Comparison of ENCODE assay signal across 8 cellular contexts in the genomic region with DNA sequence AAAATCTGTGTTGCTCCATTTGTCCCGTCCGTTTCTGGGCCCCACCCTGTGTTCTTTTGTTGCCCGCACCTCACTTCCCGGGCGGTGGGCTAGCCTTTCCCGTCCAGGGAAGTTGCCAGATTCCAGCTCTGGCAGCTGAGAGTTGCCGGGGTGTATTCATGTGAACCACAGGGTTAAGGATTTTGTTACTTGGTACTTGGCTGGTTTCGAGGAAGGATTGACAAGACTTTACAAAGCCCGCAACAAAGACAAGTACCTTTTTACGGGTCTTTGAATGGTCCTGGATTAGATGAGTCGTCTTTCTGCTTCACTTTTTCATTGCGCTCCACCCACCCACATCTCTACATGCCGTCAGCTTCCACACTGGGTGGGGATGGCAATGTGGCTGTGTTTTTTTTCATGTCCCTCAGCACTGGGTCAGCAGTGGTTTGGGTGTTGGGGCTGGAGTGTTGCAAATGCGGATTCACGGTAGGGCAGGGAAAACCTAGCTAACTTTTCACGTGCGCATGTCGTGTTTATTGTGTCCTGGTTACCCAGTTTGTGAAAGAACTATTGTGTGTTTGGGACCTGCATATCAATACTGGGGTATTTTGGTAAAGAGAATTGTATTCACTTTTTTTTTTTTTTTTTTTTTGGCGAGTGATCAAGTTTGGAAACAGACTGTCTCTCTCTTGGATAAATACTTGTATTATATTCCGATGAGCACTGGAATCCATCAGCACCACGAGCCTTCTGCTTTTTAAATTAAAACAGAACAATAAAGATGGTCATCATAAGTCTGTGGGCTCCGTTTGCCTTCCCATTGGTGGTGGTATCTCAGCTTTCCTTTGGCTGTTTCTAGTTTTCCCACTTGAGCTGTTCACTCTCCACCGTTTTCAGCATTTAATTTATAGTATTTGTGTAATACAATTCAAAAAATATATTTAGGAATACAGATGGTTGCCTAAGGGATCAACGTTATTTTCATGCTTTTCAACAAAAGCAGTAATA. TPM values are rescaled to one million over a fixed set of nuclear protein-coding genes. Genes with fewer than 3 reads are reported as not detected.
DNase-seq lines count a peak whose midpoint lies in the region; ATAC-seq and TF ChIP-seq lines count a peak whose summit lies in the region.

No MANE protein-coding gene starts in this region.

- no peaks in the 10 kb centered on the region for H3K9me3 ChIP-seq in CD4-positive, alpha-beta T cell (ENCODE audit: control insufficient read depth, low read length)
- H3K9me3 ChIP-seq in PC-9 (ENCODE audit: insufficient read depth, low read depth) (no peaks in the 10 kb centered on the region), right lobe of liver (no peaks in the 10 kb centered on the region)

- no peak for TF ChIP-seq CTCF in CD4-positive, alpha-beta T cell (IDR thresholded peaks at IDR 0.05)
- TF ChIP-seq CTCF in PC-9 (conservative IDR thresholded peaks at IDR 0.05) (no peak), brain (conservative IDR thresholded peaks at IDR 0.05) (no peak), right lobe of liver (IDR thresholded peaks at IDR 0.05) (no peak)

- CTCF ChIA-PET in CD4-positive, alpha-beta T cell (lab: Charles Lee) = interaction anchor here (0.7 kb wide), 4 partner anchors 8 to 192 kb away, joined by 3 to 4 read pairs (median 3); no protein-coding TSS in a partner anchor
- CTCF ChIA-PET in PC-9 (lab: Charles Lee) = interaction anchor here (1.2 kb wide), 1 partner anchor 78 kb away, joined by 3 read pairs; no protein-coding TSS in a partner anchor

- no peak for ATAC-seq in CD4-positive, alpha-beta T cell (ENCODE audit: poor library complexity)
- ATAC-seq in right lobe of liver (peak; percentile 2 to 9 (median 4)), HG02981 (IDR thresholded peaks at IDR 0.05; ENCODE audit: unreplicated experiment) (no peak)

- intact Hi-C loops in CD4-positive, alpha-beta T cell (cut with DNase I, micrococcal nuclease) = loop anchor here (2.0 to 5.0 kb wide), 4 partner anchors 57 to 399 kb away; a partner anchor contains a TSS
- intact Hi-C loops in PC-9 (cut with micrococcal nuclease; ENCODE audit: unreplicated experiment) (loop anchor here (2.0 to 5.0 kb wide), 2 partner anchors 76 to 105 kb away; no protein-coding TSS in a partner anchor), right lobe of liver (cut with DNase I) (no loop called here)

- peak overlapping the region; percentile 84 for H3K27ac ChIP-seq in CD4-positive, alpha-beta T cell (ENCODE audit: low read depth, low read length)
- H3K27ac ChIP-seq in PC-9 (no peak overlapping the region), right lobe of liver (peak overlapping the region; percentile 95 to 99 (median 96))

- peaks cover 13% of the 10 kb centered on the region for H3K36me3 Mint-ChIP-seq in CD4-positive, alpha-beta T cell (ENCODE audit: low read depth)
- H3K36me3 Mint-ChIP-seq in brain = no peaks in the 10 kb centered on the region

- POLR2A ChIA-PET in CD4-positive, alpha-beta T cell (lab: Charles Lee) = interaction anchor here (0.5 to 1.9 kb wide), 13 partner anchors 9 to 409 kb away, joined by 3 to 7 read pairs (median 4); no protein-coding TSS in a partner anchor
- POLR2A ChIA-PET in PC-9 (lab: Charles Lee; ENCODE audit: unreplicated experiment) = no interaction called here

- H3K27ac Mint-ChIP-seq in CD4-positive, alpha-beta T cell = peak overlapping the region; percentile 95
- peak overlapping the region; percentile 82 to 96 (median 92) for H3K27ac Mint-ChIP-seq in brain

- no peak for TF ChIP-seq POLR2A in right lobe of liver (IDR thresholded peaks at IDR 0.05)

- H3K4me1 Mint-ChIP-seq in CD4-positive, alpha-beta T cell (ENCODE audit: low read depth) = peaks cover 53% of the 10 kb centered on the region
- peaks cover 23% of the 10 kb centered on the region for H3K4me1 Mint-ChIP-seq in brain

- DNase-seq in CD4-positive, alpha-beta T cell = peak in 1 of 10 experiments; percentile 10
- DNase-seq in PC-9 (no peak), right lobe of liver (peak in 1 of 3 donors; percentile 67), amniotic stem cell (lab: John Stamatoyannopoulos, UW) (no peak), hepatic stellate cell (ENCODE audit: low spot score) (no peak)
- peak; percentile 30 to 36 for DNase-seq in stimulated activated CD8-positive, alpha-beta memory T cell treated with anti-CD3 and anti-CD28 coated beads, Interleukin-15, amount 100 ng/mL, for 48 hours (ENCODE audit: low read depth in 2 of 2)

- TSS peak; percentile 53 for BruUV-seq in PC-9 (replicated peaks; lab: Mats Ljungman, UMichigan)

- 20% methylated on average over 24 of the region's 24 CpGs for WGBS in right lobe of liver (ENCODE audit: insufficient coverage, low coverage, low lambda C conversion rate, missing lambda C conversion rate)

- no peaks in the 10 kb centered on the region for H3K79me2 ChIP-seq in PC-9 (ENCODE audit: low read depth)

- no peaks in the 10 kb centered on the region; the same call in 1 of the 2 replicates for H3K4me1 ChIP-seq in PC-9 (replicated peaks; ENCODE audit: insufficient read depth)
- peaks cover 0 to 18% (median 2%) of the 10 kb centered on the region in 4 donors for H3K4me1 ChIP-seq in right lobe of liver

- peak overlapping the region; percentile 69 for H2AFZ ChIP-seq in PC-9

- H3F3A ChIP-seq in PC-9 (ENCODE audit: insufficient read depth, low read depth) = no peaks in the 10 kb centered on the region; the same call in 1 of the 2 replicates

- no peaks in the 10 kb centered on the region for H3K27me3 ChIP-seq in CD4-positive, alpha-beta T cell (ENCODE audit: control insufficient read depth, insufficient read depth, low read length)
- peaks cover 49% of the 10 kb centered on the region for H3K27me3 ChIP-seq in PC-9 (ENCODE audit: insufficient read depth, low read depth)
- no peaks in the 10 kb centered on the region for H3K27me3 ChIP-seq in right lobe of liver

- H3K27me3 Mint-ChIP-seq in CD4-positive, alpha-beta T cell = no peaks in the 10 kb centered on the region
- peaks cover 8% of the 10 kb centered on the region for H3K27me3 Mint-ChIP-seq in brain

- H4K20me1 ChIP-seq in PC-9 (ENCODE audit: insufficient read depth) = peaks cover 4% of the 10 kb centered on the region; the same call in 1 of the 2 replicates

- H3K4me3 ChIP-seq in PC-9 (peak overlapping the region; percentile 57), right lobe of liver (peak overlapping the region; percentile 57 to 78 (median 71))

- H3K4me3 Mint-ChIP-seq in CD4-positive, alpha-beta T cell = peak overlapping the region; percentile 97
- H3K4me3 Mint-ChIP-seq in brain = peak overlapping the region; percentile 91 to 99 (median 94)

- H3K4me2 ChIP-seq in PC-9 = peak overlapping the region; percentile 65

- H3K36me3 ChIP-seq in PC-9 (ENCODE audit: low read depth) (no peaks in the 10 kb centered on the region), right lobe of liver (no peaks in the 10 kb centered on the region)

- H3K9me3 Mint-ChIP-seq in CD4-positive, alpha-beta T cell = no peaks in the 10 kb centered on the region
- peaks cover 0 to 50% (median 12%) of the 10 kb centered on the region in 5 experiments for H3K9me3 Mint-ChIP-seq in brain

- H3K9me2 ChIP-seq in PC-9 (ENCODE audit: insufficient read depth) = no peaks in the 10 kb centered on the region

RNA-seq across cellular contexts. Expression of a gene that starts 1.2 kb away (rescaled TPM):
- total RNA-seq in CD4-positive, alpha-beta T cell = 10 to 100 TPM; 25.4 to 26.3 TPM
- total RNA-seq in PC-9 (2021) (23.7 and 25.5 TPM in 2 replicates), right lobe of liver (10 to 100 TPM; 20.6 to 24.8 (median 21.3) TPM)
- 68.7 TPM for polyA plus RNA-seq in brain (ENCODE audit: insufficient read depth, low read depth, low replicate concordance)

Comparison
In these comparisons a context has a peak if more than half of its experiments do, and no peak if none do; other contexts are left out.
1. ATAC-seq: peak in right lobe of liver (4 of 4); none in CD4-positive, alpha-beta T cell (single experiment) and HG02981 (single experiment).
2. DNase-seq: peak in stimulated activated CD8-positive, alpha-beta memory T cell treated with anti-CD3 and anti-CD28 coated beads, Interleukin-15, amount 100 ng/mL, for 48 hours (2 of 2); none in PC-9 (0 of 2), amniotic stem cell (single experiment) and hepatic stellate cell (single experiment).
3. intact Hi-C loops: an anchor here in CD4-positive, alpha-beta T cell (2.0 to 5.0 kb wide) and PC-9 (2.0 to 5.0 kb wide); none called in right lobe of liver.